In the genomic region with DNA sequence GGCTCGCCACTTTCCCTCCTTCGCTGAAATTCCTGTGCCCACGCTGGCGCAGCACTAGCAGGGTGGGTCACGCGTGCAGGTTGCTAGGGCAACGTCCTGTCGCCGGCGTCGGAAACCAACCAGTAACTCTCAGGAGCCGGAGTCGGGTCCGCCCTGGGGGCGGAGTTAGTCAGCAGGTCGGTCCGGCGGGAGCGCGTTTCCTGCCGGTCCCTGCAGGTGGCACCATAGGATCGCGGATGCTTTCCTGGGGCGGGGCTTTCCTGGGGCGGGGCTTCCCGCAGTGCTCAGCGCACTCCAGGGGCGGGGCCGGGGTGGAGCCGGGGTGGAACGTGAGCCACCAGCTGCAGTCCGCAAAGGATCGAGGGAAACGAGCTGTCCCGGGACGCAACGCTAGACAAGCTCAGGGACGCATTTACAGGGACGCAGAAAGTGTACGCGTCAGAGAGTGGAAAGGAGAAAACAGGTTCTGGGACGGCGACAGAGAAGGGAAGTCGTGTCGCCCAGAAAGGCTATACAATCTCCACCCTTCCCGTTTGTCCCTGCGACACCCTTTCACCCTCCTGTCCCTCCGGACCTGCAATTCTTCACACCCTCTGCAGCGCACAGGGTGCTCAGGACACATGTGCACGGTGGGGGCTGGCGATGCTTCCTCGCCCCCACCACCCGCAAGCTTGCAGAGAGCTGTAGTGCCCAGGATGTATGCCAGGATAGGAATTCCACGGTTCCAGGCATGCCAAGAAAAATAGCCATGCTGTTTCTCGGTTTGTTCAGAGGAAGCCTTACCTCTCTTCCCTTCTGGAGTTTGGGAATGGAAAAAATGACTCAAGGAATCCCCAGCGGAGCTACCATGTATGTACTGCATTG, we compare ENCODE assay signal across 8 cellular contexts. TPM values are rescaled to one million over a fixed set of nuclear protein-coding genes. Genes with fewer than 3 reads are reported as not detected.
A peak's percentile ranks its signal among the peaks of the same experiment; 100 is the strongest.
DNase-seq lines count a peak whose midpoint lies in the region; ATAC-seq, FAIRE-seq and TF ChIP-seq lines count a peak whose summit lies in the region.

No MANE protein-coding gene starts in this region.

- peak overlapping the region; percentile 27 to 60 (median 54) for H3K4me3 ChIP-seq in heart right ventricle
- H3K4me3 ChIP-seq in upper lobe of left lung: peak overlapping the region; percentile 27 to 52 (median 48)

- ATAC-seq in HG02885 (IDR thresholded peaks at IDR 0.05; ENCODE audit: poor library complexity, unreplicated experiment) (peak; percentile 94), heart right ventricle (peak; percentile 87 to 95 (median 92)), upper lobe of left lung (ENCODE audit: low FRiP score in 2 of 2) (peak; percentile 95 to 98)

- peaks cover 0 to 28% (median 16%) of the 10 kb centered on the region in 7 donors for H3K27me3 ChIP-seq in heart right ventricle
- no peaks in the 10 kb centered on the region for H3K27me3 ChIP-seq in upper lobe of left lung

- H3K4me1 ChIP-seq in heart right ventricle (peaks cover 18 to 52% (median 41%) of the 10 kb centered on the region in 9 donors), upper lobe of left lung (peaks cover 35 to 43% (median 35%) of the 10 kb centered on the region in 4 donors)

- peak overlapping the region; percentile 32 to 89 (median 79) for H3K27ac ChIP-seq in heart right ventricle
- peak overlapping the region in 3 of 4 donors; percentile 76 to 81 (median 80) for H3K27ac ChIP-seq in upper lobe of left lung

- H3K9me3 ChIP-seq in heart right ventricle (no peaks in the 10 kb centered on the region), upper lobe of left lung (no peaks in the 10 kb centered on the region)

- intact Hi-C loops in heart right ventricle (cut with DNase I) (loop anchor here in 9 of 10 donors (1.0 to 10.0 kb wide), 8 partner anchors 49 to 592 kb away; a partner anchor contains a TSS), posterior vena cava (cut with DNase I) (loop anchor here (5.0 to 10.0 kb wide), 2 partner anchors 100 to 102 kb away; no protein-coding TSS in a partner anchor)

- no peak for TF ChIP-seq EP300 in upper lobe of left lung (IDR thresholded peaks at IDR 0.05)

- TF ChIP-seq POLR2A in GM12891 (IDR thresholded peaks at IDR 0.05; ENCODE audit: low read depth, low read length): no peak
- no peak for TF ChIP-seq POLR2A in upper lobe of left lung (IDR thresholded peaks at IDR 0.05)

- peak; percentile 96 for FAIRE-seq in GM12891 (lab: Jason Lieb, UNC)

- TF ChIP-seq CTCF in heart right ventricle (IDR thresholded peaks at IDR 0.05) (peak; percentile 53 to 88 (median 80)), upper lobe of left lung (IDR thresholded peaks at IDR 0.05) (peak; percentile 78 to 98 (median 94))

- 1% methylated on average over 54 to 56 of the region's 56 CpGs for WGBS in heart right ventricle, 2 donors
- WGBS in upper lobe of left lung, 2 donors: 0 to 2% methylated on average over 16 to 53 of the region's 56 CpGs

- no peaks in the 10 kb centered on the region for H3K36me3 ChIP-seq in heart right ventricle
- H3K36me3 ChIP-seq in upper lobe of left lung: no peaks in the 10 kb centered on the region

- DNase-seq in GM12891 (ENCODE audit: insufficient read length, low spot score): peak; percentile 90
- peak; percentile 92 for DNase-seq in NCI-H1694 (lab: John Stamatoyannopoulos, UW)
- DNase-seq in T-helper 1 cell: peak; percentile 96 to 98 (median 97)
- DNase-seq in amniotic stem cell (lab: John Stamatoyannopoulos, UW): peak; percentile 92
- DNase-seq in heart right ventricle: peak; percentile 96 to 98
- peak; percentile 100 for DNase-seq in posterior vena cava (ENCODE audit: low spot score)
- peak; percentile 98 to 100 for DNase-seq in upper lobe of left lung

TF ChIP-seq in GM12891, 5 proteins besides CTCF, POLR2A, EP300 and RAD21:
- TF ChIP-seq POU2F2 (IDR thresholded peaks at IDR 0.05; ENCODE audit: low read depth, low read length): peak; percentile 45; the same call in 1 of the 2 replicates
- TF ChIP-seq SPI1 (IDR thresholded peaks at IDR 0.05; ENCODE audit: low read depth, low read length): no peak
- TF ChIP-seq POLR2AphosphoS5 (IDR thresholded peaks at IDR 0.05; ENCODE audit: low read depth, low read length): no peak
- TF ChIP-seq TAF1 (IDR thresholded peaks at IDR 0.05; ENCODE audit: low read depth, low read length): no peak
- peak; percentile 15 for TF ChIP-seq PAX5 (IDR thresholded peaks at IDR 0.05; ENCODE audit: insufficient read depth, low read length, severe bottlenecking)

RNA-seq across cellular contexts. Expression of a gene that starts 12.3 kb away (rescaled TPM):
- 3.1 TPM for polyA plus RNA-seq in GM12891 (2012; ENCODE audit: low read depth, missing spikeins)
- 10 to 100 TPM; 45.3 to 67.3 (median 60.7) TPM for total RNA-seq in heart right ventricle
- polyA plus RNA-seq in heart right ventricle: 10 to 100 TPM; 17.5 to 54.1 TPM
- 100 to 1,000 TPM in 1 of 2 donors, 10 to 100 TPM in 1; 75.0 to 136 TPM for total RNA-seq in posterior vena cava
- 10 to 100 TPM in 4 of 6 donors, 1 to 10 TPM in 2; 5.2 to 33.5 (median 17.7) TPM for total RNA-seq in upper lobe of left lung

RNA-seq across cellular contexts. Expression of a gene that starts 22.9 kb away (rescaled TPM):
- polyA plus RNA-seq in GM12891 (2012; ENCODE audit: low read depth, missing spikeins): 49.2 TPM
- total RNA-seq in heart right ventricle: 1,000 to 10,000 TPM in 1 of 10 donors, 100 to 1,000 TPM in 9; 443 to 1,033 (median 704) TPM
- polyA plus RNA-seq in heart right ventricle: 100 to 1,000 TPM; 108 to 251 TPM
- 100 to 1,000 TPM; 255 to 263 TPM for total RNA-seq in posterior vena cava
- 100 to 1,000 TPM; 105 to 203 (median 148) TPM for total RNA-seq in upper lobe of left lung

RNA-seq across cellular contexts. Expression of a gene that starts 54.4 kb away (rescaled TPM):
- polyA plus RNA-seq in GM12891 (2012; ENCODE audit: low read depth, missing spikeins): 165 TPM
- total RNA-seq in heart right ventricle (10 to 100 TPM; 44.0 to 71.2 (median 62.3) TPM), posterior vena cava (10 to 100 TPM; 80.3 to 95.8 TPM), upper lobe of left lung (100 to 1,000 TPM in 5 of 6 donors, 10 to 100 TPM in 1; 76.6 to 661 (median 160) TPM)
- polyA plus RNA-seq in heart right ventricle: 100 to 1,000 TPM in 1 of 2 donors, 10 to 100 TPM in 1; 69.9 to 143 TPM

Comparison
In these comparisons a context has a peak if more than half of its experiments do, and no peak if none do; other contexts are left out.
1. Peak in every context shown above with its lines: DNase-seq, ATAC-seq, H3K4me3 ChIP-seq and H3K27ac ChIP-seq.